Comparison of ENCODE assay signal across 1 cellular context in the genomic region with DNA sequence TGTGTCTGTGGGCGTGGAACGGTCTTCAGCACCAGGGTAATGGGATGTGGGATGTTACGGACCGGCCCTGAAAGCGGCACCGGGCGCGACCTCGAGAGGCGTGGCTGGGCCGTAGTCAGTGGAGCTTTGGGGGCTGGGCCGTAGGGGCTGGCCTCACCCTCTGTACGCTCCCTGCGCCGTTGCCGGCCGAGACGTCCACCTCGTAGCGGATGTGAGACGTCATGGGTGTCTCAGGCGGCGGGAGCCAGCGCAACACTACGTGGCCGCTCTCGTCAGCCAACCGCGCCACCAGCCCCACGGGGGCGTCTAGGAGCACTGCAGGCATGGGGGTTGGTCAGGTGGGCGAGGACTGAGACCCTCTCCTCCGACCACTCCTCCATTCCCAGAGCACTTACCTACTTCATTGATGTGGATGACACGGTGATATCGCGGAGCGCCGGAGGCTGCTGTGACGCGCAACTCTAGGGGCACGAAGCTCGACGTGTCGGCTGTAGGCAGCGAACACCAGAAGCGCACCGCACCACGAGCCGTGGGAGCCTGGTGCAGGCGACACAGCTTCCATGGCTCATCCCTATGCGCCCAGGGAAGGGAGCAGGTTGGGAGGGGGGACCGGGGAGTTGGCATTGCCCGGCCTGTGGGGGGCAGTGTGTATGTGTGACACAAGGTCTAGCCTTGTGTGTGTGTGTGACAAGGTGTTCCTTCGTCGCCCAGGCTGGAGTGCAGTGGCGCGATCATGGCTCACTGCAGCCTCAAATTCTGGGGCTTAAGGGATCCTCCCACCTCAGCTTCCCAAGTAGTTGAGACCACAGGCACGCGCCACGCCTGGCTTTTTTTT.
A peak's percentile ranks its signal among the peaks of the same experiment; 100 is the strongest.
TF ChIP-seq lines count a peak whose summit lies in the region.

No MANE protein-coding gene starts in this region.

TF ChIP-seq in SK-N-SH, 30 proteins besides CTCF, POLR2A, EP300 and RAD21:
- no peak for TF ChIP-seq FOXM1 (IDR thresholded peaks at IDR 0.05; ENCODE audit: low read depth)
- TF ChIP-seq MXI1 (IDR thresholded peaks at IDR 0.05; ENCODE audit: low read depth, low read length), result peak; percentile 9; the same call in 1 of the 2 replicates
- 0 out of 2 replicates have a peak, but pooled peaks have one; percentile 13 for TF ChIP-seq NRF1 (IDR thresholded peaks at IDR 0.05; ENCODE audit: low read depth, low read length)
- TF ChIP-seq, protein P1, sequence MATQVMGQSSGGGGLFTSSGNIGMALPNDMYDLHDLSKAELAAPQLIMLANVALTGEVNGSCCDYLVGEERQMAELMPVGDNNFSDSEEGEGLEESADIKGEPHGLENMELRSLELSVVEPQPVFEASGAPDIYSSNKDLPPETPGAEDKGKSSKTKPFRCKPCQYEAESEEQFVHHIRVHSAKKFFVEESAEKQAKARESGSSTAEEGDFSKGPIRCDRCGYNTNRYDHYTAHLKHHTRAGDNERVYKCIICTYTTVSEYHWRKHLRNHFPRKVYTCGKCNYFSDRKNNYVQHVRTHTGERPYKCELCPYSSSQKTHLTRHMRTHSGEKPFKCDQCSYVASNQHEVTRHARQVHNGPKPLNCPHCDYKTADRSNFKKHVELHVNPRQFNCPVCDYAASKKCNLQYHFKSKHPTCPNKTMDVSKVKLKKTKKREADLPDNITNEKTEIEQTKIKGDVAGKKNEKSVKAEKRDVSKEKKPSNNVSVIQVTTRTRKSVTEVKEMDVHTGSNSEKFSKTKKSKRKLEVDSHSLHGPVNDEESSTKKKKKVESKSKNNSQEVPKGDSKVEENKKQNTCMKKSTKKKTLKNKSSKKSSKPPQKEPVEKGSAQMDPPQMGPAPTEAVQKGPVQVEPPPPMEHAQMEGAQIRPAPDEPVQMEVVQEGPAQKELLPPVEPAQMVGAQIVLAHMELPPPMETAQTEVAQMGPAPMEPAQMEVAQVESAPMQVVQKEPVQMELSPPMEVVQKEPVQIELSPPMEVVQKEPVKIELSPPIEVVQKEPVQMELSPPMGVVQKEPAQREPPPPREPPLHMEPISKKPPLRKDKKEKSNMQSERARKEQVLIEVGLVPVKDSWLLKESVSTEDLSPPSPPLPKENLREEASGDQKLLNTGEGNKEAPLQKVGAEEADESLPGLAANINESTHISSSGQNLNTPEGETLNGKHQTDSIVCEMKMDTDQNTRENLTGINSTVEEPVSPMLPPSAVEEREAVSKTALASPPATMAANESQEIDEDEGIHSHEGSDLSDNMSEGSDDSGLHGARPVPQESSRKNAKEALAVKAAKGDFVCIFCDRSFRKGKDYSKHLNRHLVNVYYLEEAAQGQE (IDR thresholded peaks at IDR 0.05; ENCODE audit: low read depth, low read length), result no peak
- no peak for TF ChIP-seq TAF1 (IDR thresholded peaks at IDR 0.05; ENCODE audit: borderline replicate concordance, low read depth, low read length)
- no peak for TF ChIP-seq EZH2phosphoT487 (IDR thresholded peaks at IDR 0.05; ENCODE audit: borderline replicate concordance, low read depth)
- TF ChIP-seq SIN3A (IDR thresholded peaks at IDR 0.05; ENCODE audit: borderline replicate concordance, low read depth, low read length), result no peak
